ENCODE assay signal across 8 cellular contexts in genomic region chr11:108220721-108221346, GRCh38. TPM values are rescaled to one million over a fixed set of nuclear protein-coding genes. Genes with fewer than 3 reads are reported as not detected.
DNase-seq lines count a peak whose midpoint lies in the region; ATAC-seq and TF ChIP-seq lines count a peak whose summit lies in the region.

No MANE protein-coding gene starts in this region.

- H4K20me1 ChIP-seq in PC-3 (ENCODE audit: low read length), result peaks cover 11% of the 10 kb centered on the region

- intact Hi-C loops in PC-3 (cut with micrococcal nuclease) (loop anchor here (5.0 kb wide), 2 partner anchors 276 to 371 kb away; partner anchors contain the start of genes EXPH5 and POGLUT3), gastrocnemius medialis (cut with DNase I; ENCODE audit: low total_unique reads) (loop anchor here (5.0 to 10.0 kb wide), 3 partner anchors 509 to 766 kb away; partner anchors contain the start of genes ALKBH8, CWF19L2 and SLN)

- no peak overlapping the region for H3K4me3 Mint-ChIP-seq in activated naive CD4-positive, alpha-beta T cell treated with anti-CD3 and anti-CD28 coated beads, Interleukin-2, amount 10 ng/mL, durations not matched to agents 7 days and 5 days

- H3K36me3 ChIP-seq in PC-3 (ENCODE audit: low read depth, low read length) (no peaks in the 10 kb centered on the region), gastrocnemius medialis (no peaks in the 10 kb centered on the region)

- H3K9me3 Mint-ChIP-seq in activated naive CD4-positive, alpha-beta T cell treated with anti-CD3 and anti-CD28 coated beads, Interleukin-2, amount 10 ng/mL, durations not matched to agents 7 days and 5 days, result no peaks in the 10 kb centered on the region

- H3K27ac ChIP-seq in PC-3 (ENCODE audit: low read length) (no peak overlapping the region), gastrocnemius medialis (peak overlapping the region; percentile 86 to 99 (median 96))

- H3K9me2 ChIP-seq in PC-3 (replicated peaks; ENCODE audit: low read length), result no peaks in the 10 kb centered on the region

- H3K27me3 ChIP-seq in PC-3 (ENCODE audit: low read length), result no peaks in the 10 kb centered on the region
- H3K27me3 ChIP-seq in gastrocnemius medialis, result no peaks in the 10 kb centered on the region

- DNase-seq in GM12865 (ENCODE audit: low read depth), result peak; percentile 45
- DNase-seq in PC-3, result peak; percentile 9
- DNase-seq in fibroblast of gingiva (ENCODE audit: low read depth), result peak; percentile 3
- DNase-seq in gastrocnemius medialis, result no peak
- DNase-seq in NCI-H2029 (lab: John Stamatoyannopoulos, UW), result no peak
- no peak for DNase-seq in activated CD8-positive, alpha-beta memory T cell treated with anti-CD3 and anti-CD28 coated beads, Interleukin-2, amount 50 U/mL, for 48 hours
- no peak for DNase-seq in activated naive CD4-positive, alpha-beta T cell treated with anti-CD3 and anti-CD28 coated beads, Interleukin-2, amount 10 ng/mL, durations not matched to agents 7 days and 5 days

- H3K9me3 ChIP-seq in PC-3 (ENCODE audit: low read length) (no peaks in the 10 kb centered on the region), gastrocnemius medialis (no peaks in the 10 kb centered on the region)

- BruUV-seq in PC-3 (replicated peaks; lab: Mats Ljungman, UMichigan), result no TSS peak

- H3K4me2 ChIP-seq in PC-3 (ENCODE audit: low read length), result peak overlapping the region; percentile 93

- H3K4me3 ChIP-seq in GM12865 (ENCODE audit: low read depth, low read length), result peak overlapping the region; percentile 96
- H3K4me3 ChIP-seq in PC-3 (ENCODE audit: low read length), result peak overlapping the region; percentile 83
- H3K4me3 ChIP-seq in gastrocnemius medialis, result peak overlapping the region; percentile 59 to 92 (median 88)

- ATAC-seq in PC-3 (no peak), gastrocnemius medialis (no peak), esophagus mucosa (no peak)

- no peak for TF ChIP-seq POLR2A in gastrocnemius medialis (IDR thresholded peaks at IDR 0.05)

- H3K4me1 Mint-ChIP-seq in activated naive CD4-positive, alpha-beta T cell treated with anti-CD3 and anti-CD28 coated beads, Interleukin-2, amount 10 ng/mL, durations not matched to agents 7 days and 5 days, result peaks cover 46% of the 10 kb centered on the region

- H3K4me1 ChIP-seq in PC-3 (ENCODE audit: insufficient read depth, low read length), result peaks cover 47% of the 10 kb centered on the region
- peaks cover 27 to 51% of the 10 kb centered on the region in 2 donors for H3K4me1 ChIP-seq in gastrocnemius medialis

- peaks cover 51% of the 10 kb centered on the region for H3K36me3 Mint-ChIP-seq in activated naive CD4-positive, alpha-beta T cell treated with anti-CD3 and anti-CD28 coated beads, Interleukin-2, amount 10 ng/mL, durations not matched to agents 7 days and 5 days

- no peak overlapping the region for H3K27ac Mint-ChIP-seq in activated naive CD4-positive, alpha-beta T cell treated with anti-CD3 and anti-CD28 coated beads, Interleukin-2, amount 10 ng/mL, durations not matched to agents 7 days and 5 days

- H3F3A ChIP-seq in PC-3 (ENCODE audit: low read length, unreplicated experiment), result no peaks in the 10 kb centered on the region

- no peaks in the 10 kb centered on the region for H3K27me3 Mint-ChIP-seq in activated naive CD4-positive, alpha-beta T cell treated with anti-CD3 and anti-CD28 coated beads, Interleukin-2, amount 10 ng/mL, durations not matched to agents 7 days and 5 days

- in situ Hi-C loops in gastrocnemius medialis (cut with MboI; ENCODE audit: low sequenced_read_pairs in 4 of 4), result loop anchor here in 2 of 4 donors (5.0 to 10.0 kb wide), 3 partner anchors 96 to 246 kb away; partner anchors contain the start of genes ACAT1 (in 2 of the 2), C11orf65 (in 1 of the 2) and CUL5 (in 1 of the 2)

- peak; percentile 4 for TF ChIP-seq CTCF in GM12865 (IDR thresholded peaks at IDR 0.05; ENCODE audit: insufficient read depth, low read depth, low read length, missing control alignments)
- TF ChIP-seq CTCF in PC-3 (conservative IDR thresholded peaks at IDR 0.05; ENCODE audit: low read depth, low read length), result 0 out of 2 replicates have a peak, but pooled peaks have one; percentile 23
- no peak for TF ChIP-seq CTCF in gastrocnemius medialis (IDR thresholded peaks at IDR 0.05 in 4 of 5, conservative IDR thresholded peaks at IDR 0.05 in 1 of 5)

- H2AFZ ChIP-seq in PC-3 (ENCODE audit: low read length), result peak overlapping the region; percentile 90

- H3K79me2 ChIP-seq in PC-3 (ENCODE audit: low read length), result peaks cover 90% of the 10 kb centered on the region

- CTCF ChIA-PET in PC-3 (lab: Charles Lee), result no interaction called here
- CTCF ChIA-PET in activated naive CD4-positive, alpha-beta T cell treated with anti-CD3 and anti-CD28 coated beads, Interleukin-2, amount 10 ng/mL, durations not matched to agents 7 days and 5 days (lab: Charles Lee), result interaction anchor here (0.9 to 3.3 kb wide), 3 partner anchors 14 to 103 kb away, joined by 3 to 20 read pairs (median 4); no protein-coding TSS in a partner anchor

- POLR2A ChIA-PET in PC-3 (lab: Charles Lee; ENCODE audit: unreplicated experiment), result interaction anchor here (0.6 kb wide), 1 partner anchor 270 kb away, joined by 9 read pairs; no protein-coding TSS in a partner anchor

- H3K9ac ChIP-seq in PC-3 (ENCODE audit: low read length), result peak overlapping the region; percentile 94

RNA-seq across cellular contexts. Expression of gene NPAT, which starts 1.6 kb away (rescaled TPM):
- total RNA-seq in PC-3 (2014; rRNA removed), result 15.6 and 19.6 TPM in 2 replicates
- total RNA-seq in gastrocnemius medialis, result 10 to 100 TPM in 1 of 4 donors, 1 to 10 TPM in 3; 5.4 to 10.6 (median 7.5) TPM
- total RNA-seq in esophagus mucosa, result 7.9 TPM

RNA-seq across cellular contexts. Expression of gene ATM, which starts 2.0 kb away (rescaled TPM):
- total RNA-seq in PC-3 (2014; rRNA removed), result 40.2 and 55.3 TPM in 2 replicates
- total RNA-seq in gastrocnemius medialis, result 10 to 100 TPM in 3 of 4 donors, 1 to 10 TPM in 1; 9.3 to 21.6 (median 15.9) TPM
- total RNA-seq in esophagus mucosa, result 21.8 TPM

Comparison
In these comparisons a context has a peak if more than half of its experiments do, and no peak if none do; other contexts are left out.
1. DNase-seq: peak in GM12865 (single experiment), PC-3 (single experiment) and fibroblast of gingiva (single experiment); none in gastrocnemius medialis (0 of 2), NCI-H2029 (single experiment), activated CD8-positive, alpha-beta memory T cell treated with anti-CD3 and anti-CD28 coated beads, Interleukin-2, amount 50 U/mL, for 48 hours (single experiment) and activated naive CD4-positive, alpha-beta T cell treated with anti-CD3 and anti-CD28 coated beads, Interleukin-2, amount 10 ng/mL, durations not matched to agents 7 days and 5 days (single experiment).
2. CTCF ChIP-seq: peak in GM12865 (single experiment) and PC-3 (single experiment); none in gastrocnemius medialis (0 of 5).
3. Peak in every context shown above with its lines, with median percentiles within 50 percentile points of each other: H3K4me3 ChIP-seq.